Comparison of ENCODE assay signal across 1 cellular context in the genomic region with DNA sequence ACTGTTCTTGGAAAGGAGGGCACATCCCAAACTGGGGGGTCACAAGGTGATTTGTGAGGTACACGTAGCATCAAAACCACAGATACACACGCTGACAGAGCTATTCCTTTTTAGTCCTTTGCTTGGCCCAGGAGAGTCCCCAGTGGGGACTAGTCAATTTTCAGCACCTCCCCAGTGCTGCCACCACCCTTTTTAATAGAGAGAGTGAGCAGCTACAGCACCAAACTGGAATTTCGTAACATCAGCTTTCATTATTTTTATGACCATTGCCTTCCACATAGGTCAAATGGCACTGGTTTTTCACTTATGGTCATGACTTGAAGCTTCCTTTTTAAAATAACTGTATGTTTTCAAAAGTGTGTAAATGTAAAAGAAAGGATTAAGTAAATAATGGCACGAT.
TF ChIP-seq lines count a peak whose summit lies in the region.

No MANE protein-coding gene starts in this region.

TF ChIP-seq in SK-N-SH, 30 proteins besides CTCF, POLR2A, EP300 and RAD21:
- TF ChIP-seq, protein P1, sequence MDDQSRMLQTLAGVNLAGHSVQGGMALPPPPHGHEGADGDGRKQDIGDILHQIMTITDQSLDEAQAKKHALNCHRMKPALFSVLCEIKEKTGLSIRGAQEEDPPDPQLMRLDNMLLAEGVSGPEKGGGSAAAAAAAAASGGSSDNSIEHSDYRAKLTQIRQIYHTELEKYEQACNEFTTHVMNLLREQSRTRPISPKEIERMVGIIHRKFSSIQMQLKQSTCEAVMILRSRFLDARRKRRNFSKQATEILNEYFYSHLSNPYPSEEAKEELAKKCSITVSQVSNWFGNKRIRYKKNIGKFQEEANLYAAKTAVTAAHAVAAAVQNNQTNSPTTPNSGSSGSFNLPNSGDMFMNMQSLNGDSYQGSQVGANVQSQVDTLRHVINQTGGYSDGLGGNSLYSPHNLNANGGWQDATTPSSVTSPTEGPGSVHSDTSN (IDR thresholded peaks at IDR 0.05) = no peak
- no peak for TF ChIP-seq FOSL2 (IDR thresholded peaks at IDR 0.05; ENCODE audit: borderline replicate concordance, low read depth)
- no peak for TF ChIP-seq EZH2phosphoT487 (IDR thresholded peaks at IDR 0.05; ENCODE audit: borderline replicate concordance, low read depth)
- no peak for TF ChIP-seq TCF12 (IDR thresholded peaks at IDR 0.05)
- TF ChIP-seq NFIC (IDR thresholded peaks at IDR 0.05; ENCODE audit: borderline replicate concordance) = no peak
